Comparison of ENCODE assay signal across 8 cellular contexts in the genomic region with DNA sequence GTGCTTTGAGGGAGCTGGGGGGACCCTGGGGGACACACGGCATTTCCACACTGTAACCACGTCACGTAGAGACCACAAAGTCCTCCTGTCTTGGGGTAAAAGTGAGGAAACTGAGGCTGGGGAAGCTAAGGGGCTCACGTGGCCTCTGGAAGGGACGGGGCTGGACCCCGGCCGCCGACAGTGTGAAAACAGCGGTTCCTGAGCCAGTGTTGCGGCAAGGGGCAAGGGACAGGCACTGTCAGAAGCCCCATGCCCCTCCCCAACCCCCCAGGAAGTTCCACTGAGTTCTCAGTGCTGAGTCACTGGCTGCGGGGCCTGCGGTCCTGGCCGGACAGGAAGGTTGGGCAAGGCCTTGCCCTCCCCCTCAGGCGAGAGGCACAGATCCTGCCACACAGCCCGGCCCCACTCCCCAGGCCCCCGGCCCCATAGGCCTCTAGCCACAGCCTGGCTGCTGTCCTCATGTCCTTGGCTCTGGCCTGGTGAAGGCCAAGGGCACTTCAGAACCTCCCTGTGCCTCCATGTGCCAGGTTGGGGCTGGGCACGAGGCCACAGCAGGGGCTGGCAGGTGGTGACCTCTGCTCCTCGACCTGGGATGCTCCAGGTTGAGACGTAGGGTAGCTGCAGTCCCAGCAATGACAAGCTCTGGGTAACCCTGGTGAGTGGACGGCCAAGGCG. TPM values are rescaled to one million over a fixed set of nuclear protein-coding genes. Genes with fewer than 3 reads are reported as not detected.
DNase-seq lines count a peak whose midpoint lies in the region; ATAC-seq and TF ChIP-seq lines count a peak whose summit lies in the region.

No MANE protein-coding gene starts in this region.

- no peaks in the 10 kb centered on the region for H3K9me3 ChIP-seq in CD8-positive, alpha-beta memory T cell (ENCODE audit: low read length)
- no peaks in the 10 kb centered on the region for H3K9me3 ChIP-seq in PC-9 (ENCODE audit: insufficient read depth, low read depth)

- TF ChIP-seq CTCF in PC-9 (conservative IDR thresholded peaks at IDR 0.05) (no peak), omental fat pad (IDR thresholded peaks at IDR 0.05) (no peak)

- no peak overlapping the region for H3K4me3 ChIP-seq in CD8-positive, alpha-beta memory T cell (ENCODE audit: low read length)
- H3K4me3 ChIP-seq in PC-9 = peak overlapping the region; percentile 11; the same call in 1 of the 2 replicates

- H3K4me1 ChIP-seq in CD8-positive, alpha-beta memory T cell (ENCODE audit: insufficient read depth, low read length) = peaks cover 26% of the 10 kb centered on the region
- H3K4me1 ChIP-seq in PC-9 (replicated peaks; ENCODE audit: insufficient read depth) = peaks cover 33% of the 10 kb centered on the region

- intact Hi-C loops in PC-9 (cut with micrococcal nuclease; ENCODE audit: unreplicated experiment) = loop anchor here (2.0 kb wide), 1 partner anchor 13 kb away; no protein-coding TSS in a partner anchor

- no peaks in the 10 kb centered on the region for H3K36me3 Mint-ChIP-seq in CD8-positive, alpha-beta memory T cell

- no TSS peak for BruUV-seq in PC-9 (replicated peaks; lab: Mats Ljungman, UMichigan)

- H3K79me2 ChIP-seq in PC-9 (ENCODE audit: low read depth) = no peaks in the 10 kb centered on the region

- H3K27ac ChIP-seq in CD8-positive, alpha-beta memory T cell (ENCODE audit: low read depth, low read length) = peak overlapping the region; percentile 59
- peak overlapping the region; percentile 92 for H3K27ac ChIP-seq in PC-9

- H3K27ac Mint-ChIP-seq in CD8-positive, alpha-beta memory T cell = peak overlapping the region in 2 of 8 donors; percentile 17 to 43

- peaks cover 0 to 3% of the 10 kb centered on the region in 2 donors for H3K27me3 Mint-ChIP-seq in CD8-positive, alpha-beta memory T cell

- H3K36me3 ChIP-seq in CD8-positive, alpha-beta memory T cell (ENCODE audit: insufficient read depth, low read length) = no peaks in the 10 kb centered on the region
- no peaks in the 10 kb centered on the region for H3K36me3 ChIP-seq in PC-9 (ENCODE audit: low read depth)

- no peaks in the 10 kb centered on the region for H3K9me2 ChIP-seq in PC-9 (ENCODE audit: insufficient read depth)

- peaks cover 17 to 33% (median 24%) of the 10 kb centered on the region in 3 donors for H3K4me1 Mint-ChIP-seq in CD8-positive, alpha-beta memory T cell

- H3K27me3 ChIP-seq in CD8-positive, alpha-beta memory T cell (ENCODE audit: insufficient read depth, low read length, poor library complexity, severe bottlenecking) = no peaks in the 10 kb centered on the region
- no peaks in the 10 kb centered on the region for H3K27me3 ChIP-seq in PC-9 (ENCODE audit: insufficient read depth, low read depth)

- TF ChIP-seq POLR2A in erythroblast (IDR thresholded peaks at IDR 0.05; ENCODE audit: low read length) = no peak

- no peak for DNase-seq in CD8-positive, alpha-beta memory T cell
- DNase-seq in PC-9 = peak; percentile 75 to 79
- peak; percentile 49 to 50 for DNase-seq in erythroblast (lab: John Stamatoyannopoulos, UW)
- DNase-seq in omental fat pad (ENCODE audit: low spot score) = no peak
- no peak for DNase-seq in NCI-H2227 treated with DMSO at 0.1 percent for 48 hours (lab: John Stamatoyannopoulos, UW)
- DNase-seq in central memory CD4-positive, alpha-beta T cell = no peak
- DNase-seq in stimulated activated CD8-positive, alpha-beta memory T cell treated with anti-CD3 and anti-CD28 coated beads, Interleukin-4, amount 100 ng/mL, for 48 hours = no peak
- DNase-seq in inferior parietal cortex (ENCODE audit: extremely low spot score) = no peak

- H3F3A ChIP-seq in PC-9 (ENCODE audit: insufficient read depth, low read depth) = peaks cover 30% of the 10 kb centered on the region

- peak overlapping the region; percentile 63 for H3K4me2 ChIP-seq in PC-9

- H3K4me3 Mint-ChIP-seq in CD8-positive, alpha-beta memory T cell = no peak overlapping the region

- no peak overlapping the region for H2AFZ ChIP-seq in PC-9

- POLR2A ChIA-PET in CD8-positive, alpha-beta memory T cell (lab: Charles Lee) = interaction anchor here (0.5 kb wide), 1 partner anchor 12 kb away, joined by 3 read pairs; no protein-coding TSS in a partner anchor
- POLR2A ChIA-PET in PC-9 (lab: Charles Lee; ENCODE audit: unreplicated experiment) = no interaction called here

- CTCF ChIA-PET in CD8-positive, alpha-beta memory T cell (lab: Charles Lee) = no interaction called here
- CTCF ChIA-PET in PC-9 (lab: Charles Lee) = no interaction called here

- no peaks in the 10 kb centered on the region for H3K9me3 Mint-ChIP-seq in CD8-positive, alpha-beta memory T cell

- peak; percentile 24 for ATAC-seq in omental fat pad (ENCODE audit: low FRiP score)

- H4K20me1 ChIP-seq in PC-9 (ENCODE audit: insufficient read depth) = no peaks in the 10 kb centered on the region

RNA-seq across cellular contexts. Expression of a gene that starts 5.0 kb away (rescaled TPM):
- 10 to 100 TPM; 69.8 to 77.6 TPM for total RNA-seq in CD8-positive, alpha-beta memory T cell
- polyA plus RNA-seq in CD8-positive, alpha-beta memory T cell = 39.2 TPM
- 138 and 140 TPM in 2 replicates for total RNA-seq in PC-9 (2021)
- total RNA-seq in omental fat pad = 10 to 100 TPM; 14.8 to 32.0 (median 21.9) TPM

RNA-seq across cellular contexts. Expression of a gene that starts 11.2 kb away (rescaled TPM):
- total RNA-seq in CD8-positive, alpha-beta memory T cell = 10 to 100 TPM; 27.5 to 31.8 TPM
- 3.3 TPM for polyA plus RNA-seq in CD8-positive, alpha-beta memory T cell
- 157 and 198 TPM in 2 replicates for total RNA-seq in PC-9 (2021)
- total RNA-seq in omental fat pad = 10 to 100 TPM; 25.1 to 68.0 (median 27.5) TPM

RNA-seq across cellular contexts. Expression of a gene that starts 55.8 kb away (rescaled TPM):
- total RNA-seq in CD8-positive, alpha-beta memory T cell = 100 to 1,000 TPM; 129 to 141 TPM
- 74.6 TPM for polyA plus RNA-seq in CD8-positive, alpha-beta memory T cell
- total RNA-seq in PC-9 (2021) = 151 and 181 TPM in 2 replicates
- 100 to 1,000 TPM in 2 of 4 donors, 10 to 100 TPM in 2; 54.7 to 117 (median 98.4) TPM for total RNA-seq in omental fat pad

Comparison
In these comparisons a context has a peak if more than half of its experiments do, and no peak if none do; other contexts are left out.
1. DNase-seq: peak in PC-9 (2 of 2) and erythroblast (2 of 2); none in CD8-positive, alpha-beta memory T cell (0 of 5), omental fat pad (single experiment), NCI-H2227 treated with DMSO at 0.1 percent for 48 hours (single experiment), central memory CD4-positive, alpha-beta T cell (single experiment), stimulated activated CD8-positive, alpha-beta memory T cell treated with anti-CD3 and anti-CD28 coated beads, Interleukin-4, amount 100 ng/mL, for 48 hours (single experiment) and inferior parietal cortex (single experiment).